34 cellular contexts compared by ENCODE assay signal in the genomic region with DNA sequence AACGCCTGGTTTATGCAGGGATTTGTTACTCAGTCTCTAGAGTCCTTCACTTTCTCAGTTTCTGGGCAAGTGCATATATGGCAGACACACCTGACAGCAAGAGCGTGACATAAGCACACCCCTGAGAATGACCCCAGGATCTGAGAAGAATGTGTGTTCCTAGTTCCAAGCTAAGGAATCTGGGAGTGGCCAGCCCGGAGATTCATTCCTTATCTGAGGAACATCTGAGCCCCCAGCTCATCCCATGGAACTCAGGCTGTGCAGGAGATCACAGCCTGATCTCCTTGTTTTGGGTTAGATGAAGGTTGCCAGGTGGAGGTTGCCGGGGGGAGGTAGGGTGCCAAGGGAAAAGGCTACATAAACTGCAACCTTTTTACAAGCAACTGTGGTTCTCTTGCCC.
"Had no signal": no experiment of that assay in that cellular context is flagged by ENCODE, and none has a peak within 500 bp of the region (broad histone marks: within the 10 kb centered on the region; RNA-seq: fewer than 3 reads in every experiment).

No MANE protein-coding gene starts in this region.

- H3K4me3 ChIP-seq: coronary artery, dorsolateral prefrontal cortex had no signal

- DNase-seq: activated B cell treated with CpG ODN at 0.5 μM for 24 hours; activated CD4-positive, alpha-beta memory T cell treated with anti-CD3 and anti-CD28 coated beads for 36 hours; activated CD4-positive, alpha-beta T cell treated with anti-CD3 and anti-CD28 coated beads for 36 hours; activated CD4-positive, alpha-beta T cell treated with anti-CD3 and anti-CD28 coated beads, Interleukin-2, amount 10 ng/mL, durations not matched to agents 24 days and 14 days; activated CD8-positive, alpha-beta memory T cell treated with anti-CD3 and anti-CD28 coated beads, Interleukin-2, amount 10 ng/mL, durations not matched to agents 7 days and 5 days; activated CD8-positive, alpha-beta memory T cell treated with anti-CD3 and anti-CD28 coated beads, Interleukin-2, amount 50 U/mL, for 4 hours; activated CD8-positive, alpha-beta T cell treated with anti-CD3 and anti-CD28 coated beads, Interleukin-2, amount 10 ng/mL, durations not matched to agents 7 days and 5 days; activated effector memory CD4-positive, alpha-beta T cell treated with anti-CD3 and anti-CD28 coated beads, Interleukin-2, amount 50 U/mL, for 16 hours; activated naive CD4-positive, alpha-beta T cell treated with anti-CD3 and anti-CD28 coated beads for 36 hours; activated naive CD8-positive, alpha-beta T cell treated with anti-CD3 and anti-CD28 coated beads, Interleukin-2, amount 10 ng/mL, durations not matched to agents 7 days and 5 days; activated T-cell treated with anti-CD3 and anti-CD28 coated beads, Interleukin-2, amount 50 U/mL, for 1 hour; activated T-cell treated with anti-CD3 and anti-CD28 coated beads, Interleukin-2, amount 50 U/mL, for 48 hours; brain microvascular endothelial cell; dorsolateral prefrontal cortex; effector memory CD4-positive, alpha-beta T cell; endodermal cell; foreskin fibroblast; head of caudate nucleus; T-helper 1 cell; T-helper 17 cell; T1000; WERI-Rb-1 had no signal

- ATAC-seq: activated CD4-positive, alpha-beta T cell treated with anti-CD3 and anti-CD28 coated beads for 36 hours; activated CD4-positive, CD25-positive, alpha-beta regulatory T cell treated with anti-CD3 and anti-CD28 coated beads, Interleukin-2, amount 50 U/mL, for 24 hours; activated CD8-positive, alpha-beta memory T cell treated with anti-CD3 and anti-CD28 coated beads, Interleukin-2, amount 10 ng/mL, durations not matched to agents 7 days and 5 days; activated CD8-positive, alpha-beta T cell treated with anti-CD3 and anti-CD28 coated beads, Interleukin-2, amount 10 ng/mL, durations not matched to agents 7 days and 5 days; esophagus mucosa; T-helper 17 cell had no signal

- H3K36me3 Mint-ChIP-seq: activated CD4-positive, alpha-beta memory T cell treated with anti-CD3 and anti-CD28 coated beads for 36 hours; activated CD8-positive, alpha-beta memory T cell treated with anti-CD3 and anti-CD28 coated beads, Interleukin-2, amount 10 ng/mL, durations not matched to agents 7 days and 5 days; activated naive CD4-positive, alpha-beta T cell treated with anti-CD3 and anti-CD28 coated beads, Interleukin-2, amount 50 U/mL, for 24 hours; activated naive CD8-positive, alpha-beta T cell treated with anti-CD3 and anti-CD28 coated beads, Interleukin-2, amount 10 ng/mL, durations not matched to agents 7 days and 5 days had no signal

- H3K4me1 Mint-ChIP-seq: activated B cell treated with CpG ODN at 0.5 μM for 24 hours; activated CD4-positive, alpha-beta T cell treated with anti-CD3 and anti-CD28 coated beads for 36 hours; activated CD4-positive, alpha-beta T cell treated with anti-CD3 and anti-CD28 coated beads, Interleukin-2, amount 10 ng/mL, durations not matched to agents 24 days and 14 days had no signal

- H3K4me3 Mint-ChIP-seq: activated B cell treated with CpG ODN at 0.5 μM for 24 hours; activated CD4-positive, alpha-beta memory T cell treated with anti-CD3 and anti-CD28 coated beads for 36 hours; activated CD4-positive, alpha-beta T cell treated with anti-CD3 and anti-CD28 coated beads for 36 hours; activated CD4-positive, alpha-beta T cell treated with anti-CD3 and anti-CD28 coated beads, Interleukin-2, amount 10 ng/mL, durations not matched to agents 24 days and 14 days; activated CD8-positive, alpha-beta memory T cell treated with anti-CD3 and anti-CD28 coated beads, Interleukin-2, amount 10 ng/mL, durations not matched to agents 7 days and 5 days; activated CD8-positive, alpha-beta T cell treated with anti-CD3 and anti-CD28 coated beads, Interleukin-2, amount 10 ng/mL, durations not matched to agents 7 days and 5 days; activated naive CD4-positive, alpha-beta T cell treated with anti-CD3 and anti-CD28 coated beads for 36 hours; activated naive CD4-positive, alpha-beta T cell treated with anti-CD3 and anti-CD28 coated beads, Interleukin-2, amount 50 U/mL, for 24 hours; activated naive CD8-positive, alpha-beta T cell treated with anti-CD3 and anti-CD28 coated beads, Interleukin-2, amount 10 ng/mL, durations not matched to agents 7 days and 5 days; activated T-helper 1 cell treated with anti-CD3 and anti-CD28 coated beads, Interleukin-12 subunit alpha, Interleukin-12 subunit beta, Interleukin-2, Interleukin-4 antibody, amounts not matched to agents 30 ng/mL and 10 ng/mL and 1 ng/mL, durations not matched to agents 14 hours and 24 hours and 36 hours; central memory CD8-positive, alpha-beta T cell; dendritic cell treated with granulocyte-macrophage colony-stimulating factor and Interleukin-4, amounts not matched to agents 40 ng/mL and 50 ng/mL, for 4 days; endodermal cell; T-helper 17 cell; T-helper 2 cell treated with Interferon-gamma antibody and Interleukin-4, amounts not matched to agents 5 μg/mL and 100 μg/mL, for 36 hours had no signal

- FAIRE-seq: astrocyte, bronchial epithelial cell, frontal cortex had no signal

- H3K36me3 ChIP-seq: brain microvascular endothelial cell, WERI-Rb-1 had no signal

- H3K27me3 ChIP-seq: brain microvascular endothelial cell, dorsolateral prefrontal cortex had no signal

- H3K27ac ChIP-seq: brain microvascular endothelial cell, coronary artery, dorsolateral prefrontal cortex, WERI-Rb-1 had no signal

- H3K27ac Mint-ChIP-seq: activated B cell treated with CpG ODN at 0.5 μM for 24 hours; activated CD4-positive, alpha-beta memory T cell treated with anti-CD3 and anti-CD28 coated beads for 36 hours; activated CD4-positive, alpha-beta T cell treated with anti-CD3 and anti-CD28 coated beads for 36 hours; activated CD4-positive, alpha-beta T cell treated with anti-CD3 and anti-CD28 coated beads, Interleukin-2, amount 10 ng/mL, durations not matched to agents 24 days and 14 days; activated CD8-positive, alpha-beta memory T cell treated with anti-CD3 and anti-CD28 coated beads, Interleukin-2, amount 10 ng/mL, durations not matched to agents 7 days and 5 days; activated CD8-positive, alpha-beta T cell treated with anti-CD3 and anti-CD28 coated beads, Interleukin-2, amount 10 ng/mL, durations not matched to agents 7 days and 5 days; activated naive CD4-positive, alpha-beta T cell treated with anti-CD3 and anti-CD28 coated beads for 36 hours; activated naive CD4-positive, alpha-beta T cell treated with anti-CD3 and anti-CD28 coated beads, Interleukin-2, amount 50 U/mL, for 24 hours; activated naive CD8-positive, alpha-beta T cell treated with anti-CD3 and anti-CD28 coated beads, Interleukin-2, amount 10 ng/mL, durations not matched to agents 7 days and 5 days; activated T-helper 1 cell treated with anti-CD3 and anti-CD28 coated beads, Interleukin-12 subunit alpha, Interleukin-12 subunit beta, Interleukin-2, Interleukin-4 antibody, amounts not matched to agents 30 ng/mL and 10 ng/mL and 1 ng/mL, durations not matched to agents 14 hours and 24 hours and 36 hours; activated T-helper 2 cell treated with anti-CD3 and anti-CD28 coated beads, Interferon-gamma antibody, Interleukin-2, Interleukin-4, amounts not matched to agents 10 μg/mL and 5 μg/mL and 100 μg/mL, durations not matched to agents 14 hours and 24 hours and 36 hours; dendritic cell treated with granulocyte-macrophage colony-stimulating factor and Interleukin-4, amounts not matched to agents 40 ng/mL and 50 ng/mL, for 4 days; endodermal cell; T-helper 17 cell; T-helper 2 cell treated with Interferon-gamma antibody and Interleukin-4, amounts not matched to agents 5 μg/mL and 100 μg/mL, for 36 hours had no signal

- H3K9me3 Mint-ChIP-seq: activated B cell treated with CpG ODN at 0.5 μM for 24 hours; activated CD4-positive, alpha-beta memory T cell treated with anti-CD3 and anti-CD28 coated beads for 36 hours; activated CD4-positive, alpha-beta T cell treated with anti-CD3 and anti-CD28 coated beads, Interleukin-2, amount 10 ng/mL, durations not matched to agents 24 days and 14 days; activated naive CD4-positive, alpha-beta T cell treated with anti-CD3 and anti-CD28 coated beads for 36 hours; activated naive CD4-positive, alpha-beta T cell treated with anti-CD3 and anti-CD28 coated beads, Interleukin-2, amount 50 U/mL, for 24 hours; activated naive CD8-positive, alpha-beta T cell treated with anti-CD3 and anti-CD28 coated beads, Interleukin-2, amount 10 ng/mL, durations not matched to agents 7 days and 5 days; activated T-helper 1 cell treated with anti-CD3 and anti-CD28 coated beads, Interleukin-12 subunit alpha, Interleukin-12 subunit beta, Interleukin-2, Interleukin-4 antibody, amounts not matched to agents 30 ng/mL and 10 ng/mL and 1 ng/mL, durations not matched to agents 14 hours and 24 hours and 36 hours; activated T-helper 2 cell treated with anti-CD3 and anti-CD28 coated beads, Interferon-gamma antibody, Interleukin-2, Interleukin-4, amounts not matched to agents 10 μg/mL and 5 μg/mL and 100 μg/mL, durations not matched to agents 14 hours and 24 hours and 36 hours; central memory CD8-positive, alpha-beta T cell; dendritic cell treated with granulocyte-macrophage colony-stimulating factor and Interleukin-4, amounts not matched to agents 40 ng/mL and 50 ng/mL, for 4 days; T-helper 2 cell treated with Interferon-gamma antibody and Interleukin-4, amounts not matched to agents 5 μg/mL and 100 μg/mL, for 36 hours had no signal

- H3K27me3 Mint-ChIP-seq: activated CD4-positive, alpha-beta T cell treated with anti-CD3 and anti-CD28 coated beads for 36 hours; activated naive CD4-positive, alpha-beta T cell treated with anti-CD3 and anti-CD28 coated beads, Interleukin-2, amount 50 U/mL, for 24 hours; activated naive CD8-positive, alpha-beta T cell treated with anti-CD3 and anti-CD28 coated beads, Interleukin-2, amount 10 ng/mL, durations not matched to agents 7 days and 5 days had no signal
